ENCODE assay signal across 12 cellular contexts in the genomic region with DNA sequence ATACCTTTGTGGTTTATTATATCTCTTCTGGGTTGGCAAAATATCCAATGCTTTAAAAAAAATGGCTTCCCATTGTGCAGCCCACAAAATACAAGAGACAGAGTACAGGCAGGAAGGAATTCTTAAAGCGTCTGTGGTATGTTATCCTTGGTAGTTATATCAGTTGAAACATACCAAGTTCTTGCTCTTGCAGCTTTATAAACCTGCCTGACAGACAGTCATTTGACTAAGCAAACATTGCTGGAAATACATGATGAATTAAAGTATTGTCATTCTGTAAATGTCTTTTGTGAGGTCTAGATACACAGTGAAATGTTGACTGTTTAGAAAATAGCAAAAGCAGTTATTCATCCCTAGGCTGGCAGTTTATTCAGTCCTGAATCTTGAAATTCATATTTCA. TPM values are rescaled to one million over a fixed set of nuclear protein-coding genes. Genes with fewer than 3 reads are reported as not detected.
DNase-seq lines count a peak whose midpoint lies in the region; ATAC-seq, FAIRE-seq and TF ChIP-seq lines count a peak whose summit lies in the region.
"Had no signal": no experiment of that assay in that cellular context is flagged by ENCODE, and none has a peak within 500 bp of the region (broad histone marks: within the 10 kb centered on the region; RNA-seq: fewer than 3 reads in every experiment).

No MANE protein-coding gene starts in this region.

- no peaks in the 10 kb centered on the region for H4K20me1 ChIP-seq in HepG2 (ENCODE audit: insufficient read depth, low read length)

- H3K4me1 ChIP-seq in HepG2 (ENCODE audit: insufficient read depth, low read length) (peaks cover 36% of the 10 kb centered on the region), colonic mucosa (no peaks in the 10 kb centered on the region), ascending aorta (no peaks in the 10 kb centered on the region)

- FAIRE-seq in HepG2 (lab: Jason Lieb, UNC), result no peak

- H3K79me2 ChIP-seq in HepG2 (ENCODE audit: insufficient read depth, low read length), result no peaks in the 10 kb centered on the region

- TF ChIP-seq POLR2A in HepG2 (IDR thresholded peaks at IDR 0.05; ENCODE audit: insufficient read depth in 1 of 2, low read depth in 2 of 2, low read length in 2 of 2), result no peak

- H3K9me3 ChIP-seq in HepG2 (ENCODE audit: low read length) (no peaks in the 10 kb centered on the region), colonic mucosa (no peaks in the 10 kb centered on the region), ascending aorta (no peaks in the 10 kb centered on the region)
- H3K9me3 ChIP-seq: MG63, sigmoid colon, tibial artery had no signal

- POLR2A ChIA-PET in HepG2 (lab: Yijun Ruan, JAX), result interaction anchor here (1.3 to 2.1 kb wide), 2 partner anchors 10 to 12 kb away, joined by 3 to 10 read pairs; no protein-coding TSS in a partner anchor

- DNase-seq in ACHN (peak; percentile 52), NCI-H460 (ENCODE audit: extremely low read depth, low read depth) (peak; percentile 65), cardiac fibroblast (ENCODE audit: low read depth in 2 of 2) (peak; percentile 53 to 70), HepG2 (ENCODE audit: low spot score) (peak; percentile 55), NCI-H2107 treated with DMSO at 0.1 percent for 48 hours (lab: John Stamatoyannopoulos, UW; ENCODE audit: unreplicated experiment) (no peak), colonic mucosa (no peak), T1000 (lab: John Stamatoyannopoulos, UW) (no peak), ascending aorta (ENCODE audit: low spot score in 2 of 2) (no peak)
- DNase-seq: MG63, sigmoid colon, tibial artery had no signal

- CTCF ChIA-PET in HepG2 (lab: Yijun Ruan, JAX; ENCODE audit: low intra/inter-chr PET ratio, low total read pairs), result no interaction called here

- 0% methylated on average over 1 of the region's 1 CpG for WGBS in HepG2 (ENCODE audit: low lambda C conversion rate)

- no peak for TF ChIP-seq CTCF in cardiac fibroblast (IDR thresholded peaks at IDR 0.05; ENCODE audit: low read depth, low read length)
- no peak for TF ChIP-seq CTCF in HepG2 (CRISPR knock-in tag; IDR thresholded peaks at IDR 0.05)
- no peak for TF ChIP-seq CTCF in colonic mucosa (IDR thresholded peaks at IDR 0.05)
- TF ChIP-seq CTCF in ascending aorta (IDR thresholded peaks at IDR 0.05), result no peak

- intact Hi-C loops in HepG2 (cut with micrococcal nuclease; ENCODE audit: unreplicated experiment), result no loop called here
- intact Hi-C loops in colonic mucosa (cut with DNase I), result no loop called here
- intact Hi-C loops in ascending aorta (cut with DNase I), result no loop called here

- TF ChIP-seq RAD21 in HepG2 (CRISPR knock-in tag; IDR thresholded peaks at IDR 0.05), result no peak

- H3K36me3 ChIP-seq in HepG2 (replicated peaks in 1 of 2; ENCODE audit: control insufficient read depth in 1 of 2, insufficient read depth in 2 of 2, low read length in 2 of 2) (no peaks in the 10 kb centered on the region), colonic mucosa (no peaks in the 10 kb centered on the region), ascending aorta (no peaks in the 10 kb centered on the region)
- H3K36me3 ChIP-seq: MG63, sigmoid colon, tibial artery had no signal

- no peak overlapping the region for H2AFZ ChIP-seq in HepG2 (ENCODE audit: low read length)

- TF ChIP-seq EP300 in HepG2 (IDR thresholded peaks at IDR 0.05; ENCODE audit: low read depth in 2 of 2, low read length in 2 of 2) (no peak), HepG2 (CRISPR knock-in tag; IDR thresholded peaks at IDR 0.05; ENCODE audit: borderline replicate concordance) (no peak)

- no peaks in the 10 kb centered on the region for H3K27me3 ChIP-seq in HepG2 (ENCODE audit: control insufficient read depth in 1 of 2, insufficient read depth in 2 of 2, low read length in 2 of 2)
- H3K27me3 ChIP-seq in colonic mucosa, result no peaks in the 10 kb centered on the region
- H3K27me3 ChIP-seq in ascending aorta, result no peaks in the 10 kb centered on the region
- H3K27me3 ChIP-seq: MG63, sigmoid colon, tibial artery had no signal

- BruUV-seq in HepG2 (replicated peaks; lab: Mats Ljungman, UMichigan), result no TSS peak

- no peak overlapping the region for H3K9ac ChIP-seq in HepG2 (ENCODE audit: insufficient read depth, low read depth, low read length)
- no peak overlapping the region for H3K9ac ChIP-seq in colonic mucosa (ENCODE audit: low read depth in 2 of 2, low read length in 2 of 2)

- no peak overlapping the region for H3K4me3 ChIP-seq in cardiac fibroblast (replicated peaks in 1 of 2; ENCODE audit: low read depth in 2 of 2, low read length in 2 of 2)
- H3K4me3 ChIP-seq in HepG2 (replicated peaks in 1 of 3; ENCODE audit: insufficient read depth in 1 of 3, low read depth in 2 of 3, low read length in 3 of 3), result no peak overlapping the region
- no peak overlapping the region for H3K4me3 ChIP-seq in colonic mucosa
- no peak overlapping the region for H3K4me3 ChIP-seq in ascending aorta
- H3K4me3 ChIP-seq: coronary artery, MG63, sigmoid colon, tibial artery had no signal

- H3K27ac ChIP-seq in HepG2 (ENCODE audit: extremely low read length, insufficient read depth, low read length) (peak overlapping the region; percentile 33), colonic mucosa (no peak overlapping the region), ascending aorta (no peak overlapping the region)

- peak; percentile 66 for ATAC-seq in HepG2

- in situ Hi-C loops in ACHN (cut with HindIII; ENCODE audit: low pct_ligation_motif_present, low pct_unique_long_range_greater_than_20kb, low sequenced_read_pairs) (no loop called here), HepG2 (cut with HindIII; ENCODE audit: extremely low pct_ligation_motif_present, low pct_unique_long_range_greater_than_20kb) (no loop called here)

- no peak overlapping the region for H3K4me2 ChIP-seq in HepG2 (ENCODE audit: low read depth, low read length)

TF ChIP-seq in HepG2, 621 proteins besides CTCF, POLR2A, EP300 and RAD21:
- TF ChIP-seq, protein P1, sequence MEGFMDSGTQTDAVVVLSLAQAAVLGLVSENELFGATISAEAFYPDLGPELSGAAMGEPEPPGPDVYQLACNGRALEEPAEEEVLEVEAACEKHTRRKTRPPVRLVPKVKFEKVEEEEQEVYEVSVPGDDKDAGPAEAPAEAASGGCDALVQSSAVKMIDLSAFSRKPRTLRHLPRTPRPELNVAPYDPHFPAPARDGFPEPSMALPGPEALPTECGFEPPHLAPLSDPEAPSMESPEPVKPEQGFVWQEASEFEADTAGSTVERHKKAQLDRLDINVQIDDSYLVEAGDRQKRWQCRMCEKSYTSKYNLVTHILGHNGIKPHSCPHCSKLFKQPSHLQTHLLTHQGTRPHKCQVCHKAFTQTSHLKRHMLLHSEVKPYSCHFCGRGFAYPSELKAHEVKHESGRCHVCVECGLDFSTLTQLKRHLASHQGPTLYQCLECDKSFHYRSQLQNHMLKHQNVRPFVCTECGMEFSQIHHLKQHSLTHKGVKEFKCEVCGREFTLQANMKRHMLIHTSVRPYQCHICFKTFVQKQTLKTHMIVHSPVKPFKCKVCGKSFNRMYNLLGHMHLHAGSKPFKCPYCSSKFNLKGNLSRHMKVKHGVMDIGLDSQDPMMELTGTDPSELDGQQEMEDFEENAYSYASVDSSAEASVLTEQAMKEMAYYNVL (CRISPR knock-in tag; IDR thresholded peaks at IDR 0.05; ENCODE audit: borderline replicate concordance), result no peak
- TF ChIP-seq RELA (CRISPR knock-in tag; IDR thresholded peaks at IDR 0.05) (no peak), ZNF430 (CRISPR knock-in tag; IDR thresholded peaks at IDR 0.05) (no peak)

RNA-seq across cellular contexts. Expression of a gene that starts 44.8 kb away (rescaled TPM):
- total RNA-seq in NCI-H460 (2014; rRNA removed; shearing (Covaris generic)), result 36.9 and 37.1 TPM in 2 replicates
- 14.1 and 14.3 TPM in 2 replicates for polyA plus RNA-seq in NCI-H460 (2014; cell fraction: nucleus; rRNA removed)
- total RNA-seq in HepG2 (2016; rRNA removed; fragmentation: Illumina TruSeq; extraction: Trizol) (26.5 and 34.2 TPM in 2 replicates), colonic mucosa (10 to 100 TPM; 34.0 to 46.9 TPM), ascending aorta (21.9 TPM)
- 33.5 and 33.9 TPM in 2 replicates for total RNA-seq in HepG2 (2016; cell fraction: cytosol; rRNA removed; fragmentation: Illumina TruSeq; extraction: Trizol; ENCODE audit: low read depth)
- 26.2 and 31.9 TPM in 2 replicates for total RNA-seq in HepG2 (2016; cell fraction: insoluble cytoplasmic fraction; rRNA removed; fragmentation: Illumina TruSeq; extraction: Trizol)
- 41.7 and 52.0 TPM in 2 replicates for total RNA-seq in HepG2 (2016; cell fraction: membrane; rRNA removed; fragmentation: Illumina TruSeq; extraction: Trizol)
- 33.1 and 33.6 TPM in 2 replicates for total RNA-seq in HepG2 (2016; cell fraction: nucleus; rRNA removed; fragmentation: Illumina TruSeq; extraction: Trizol)
- 17.3 and 24.2 TPM in 2 replicates for polyA plus RNA-seq in HepG2 (2011; rRNA removed)
- 7.7 and 13.0 TPM in 2 replicates for polyA plus RNA-seq in HepG2 (2011; cell fraction: cytosol; rRNA removed)
- polyA plus RNA-seq in HepG2 (2011; cell fraction: nucleus; rRNA removed), result 8.4 TPM in 2 replicates
- 20.7 and 28.8 TPM in 2 replicates for polyA plus RNA-seq in HepG2 (2012)
- polyA plus RNA-seq in HepG2 (2016; cell fraction: cytosol; fragmentation: Illumina TruSeq; extraction: Trizol; ENCODE audit: low read depth), result 34.1 and 37.0 TPM in 2 replicates
- polyA plus RNA-seq in HepG2 (2016; cell fraction: insoluble cytoplasmic fraction; fragmentation: Illumina TruSeq; extraction: Trizol; ENCODE audit: low read depth), result 31.2 and 35.6 TPM in 2 replicates
- polyA plus RNA-seq in HepG2 (2016; cell fraction: membrane; fragmentation: Illumina TruSeq; extraction: Trizol; ENCODE audit: low read depth), result 56.8 and 60.9 TPM in 2 replicates
- 16.2 and 16.6 TPM in 2 replicates for polyA plus RNA-seq in HepG2 (2016; cell fraction: nucleus; fragmentation: Illumina TruSeq; extraction: Trizol; ENCODE audit: insufficient read depth, low read depth)
- 5.4 and 22.7 TPM in 2 replicates for polyA minus RNA-seq in HepG2 (2011; rRNA and poly(A)+ RNA removed; ENCODE audit: low replicate concordance)
- 8.8 and 9.8 TPM in 2 replicates for polyA minus RNA-seq in HepG2 (2011; cell fraction: cytosol; rRNA and poly(A)+ RNA removed)
- polyA minus RNA-seq in HepG2 (2011; cell fraction: nucleus; rRNA and poly(A)+ RNA removed), result 59.9 and 62.8 TPM in 2 replicates

Comparison
In these comparisons a context has a peak if more than half of its experiments do, and no peak if none do; other contexts are left out.
1. DNase-seq: peak in ACHN (single experiment), NCI-H460 (single experiment), cardiac fibroblast (2 of 2) and HepG2 (single experiment); none in NCI-H2107 treated with DMSO at 0.1 percent for 48 hours (single experiment), colonic mucosa (single experiment), T1000 (single experiment) and ascending aorta (0 of 2).